Comparison of ENCODE assay signal across 27 cellular contexts in genomic region chr15:53721334-53722087, GRCh38. TPM values are rescaled to one million over a fixed set of nuclear protein-coding genes. Genes with fewer than 3 reads are reported as not detected.
"Had no signal": no experiment of that assay in that cellular context is flagged by ENCODE, and none has a peak within 500 bp of the region (broad histone marks: within the 10 kb centered on the region; RNA-seq: fewer than 3 reads in every experiment).

No MANE protein-coding gene starts in this region.

- H3K9me3 ChIP-seq: ovary, psoas muscle, stomach, suprapubic skin, testis, tibial artery, transverse colon, upper lobe of right lung, uterus had no signal

- H3K4me3 ChIP-seq: neural progenitor cell, ovary, psoas muscle, skin epidermis, stomach, suprapubic skin, testis, tibial artery, transverse colon, upper lobe of right lung, uterus had no signal

- DNase-seq: naive thymus-derived CD4-positive, alpha-beta T cell; natural killer cell; occipital lobe; ovary; posterior cingulate gyrus; psoas muscle; right cardiac atrium; stimulated activated CD4-positive, alpha-beta T cell treated with anti-CD3 and anti-CD28 coated beads, Interleukin-15, amount 100 ng/mL, for 24 hours; stimulated activated CD4-positive, alpha-beta T cell treated with anti-CD3 and anti-CD28 coated beads, Interleukin-2, amount 100 ng/mL, for 24 hours; stimulated activated CD4-positive, alpha-beta T cell treated with anti-CD3 and anti-CD28 coated beads, Interleukin-2, amount 100 ng/mL, for 48 hours; stimulated activated CD4-positive, alpha-beta T cell treated with anti-CD3 and anti-CD28 coated beads, Interleukin-4, amount 100 ng/mL, for 24 hours; stimulated activated naive B cell treated with anti-CD40 and anti-IgM and Interleukin-4, amounts not matched to agents 10 μg/mL and 1 μg/mL and 100 μg/mL, for 72 hours; stimulated activated naive CD4-positive, alpha-beta T cell treated with Interleukin-2 at 50 U/mL for 16 hours; stomach; testis; tibial artery; transverse colon; upper lobe of right lung; uterus had no signal

- H3K27me3 ChIP-seq: neural progenitor cell, ovary, stomach, suprapubic skin, testis, tibial artery, transverse colon, upper lobe of right lung, uterus had no signal

- H3K9ac ChIP-seq: neural progenitor cell, parathyroid adenoma had no signal

- H3K27ac ChIP-seq: neural progenitor cell, ovary, parathyroid adenoma, psoas muscle, skin epidermis, stomach, suprapubic skin, testis, tibial artery, transverse colon, upper lobe of right lung, uterus had no signal

- ATAC-seq: naive thymus-derived CD4-positive, alpha-beta T cell; natural killer cell; psoas muscle; right cardiac atrium; sciatic nerve; stimulated activated effector memory CD8-positive, alpha-beta T cell treated with anti-CD3 and anti-CD28 coated beads, Interleukin-12 subunit alpha, Interleukin-12 subunit beta, amount 100 ng/mL, for 72 hours; stimulated activated naive B cell treated with anti-CD40 and anti-IgM and Interleukin-4, amounts not matched to agents 10 μg/mL and 1 μg/mL and 100 μg/mL, for 72 hours; upper lobe of right lung had no signal

- H3K36me3 ChIP-seq: neural progenitor cell, ovary, stomach, suprapubic skin, tibial artery, transverse colon, upper lobe of right lung, uterus had no signal

- H3K4me1 ChIP-seq: neural progenitor cell, parathyroid adenoma, psoas muscle, stomach, suprapubic skin, testis, tibial artery, transverse colon, upper lobe of right lung, uterus had no signal

- H3K4me2 ChIP-seq: neural progenitor cell had no signal

RNA-seq across cellular contexts. Expression of gene WDR72, which starts 38.0 kb away (rescaled TPM):
- total RNA-seq: naive thymus-derived CD4-positive, alpha-beta T cell; osteoblast; psoas muscle; sciatic nerve; subcutaneous adipose tissue had no signal
- polyA plus RNA-seq: naive thymus-derived CD4-positive, alpha-beta T cell; psoas muscle had no signal
